Comparison of ENCODE assay signal across 8 cellular contexts in the genomic region with DNA sequence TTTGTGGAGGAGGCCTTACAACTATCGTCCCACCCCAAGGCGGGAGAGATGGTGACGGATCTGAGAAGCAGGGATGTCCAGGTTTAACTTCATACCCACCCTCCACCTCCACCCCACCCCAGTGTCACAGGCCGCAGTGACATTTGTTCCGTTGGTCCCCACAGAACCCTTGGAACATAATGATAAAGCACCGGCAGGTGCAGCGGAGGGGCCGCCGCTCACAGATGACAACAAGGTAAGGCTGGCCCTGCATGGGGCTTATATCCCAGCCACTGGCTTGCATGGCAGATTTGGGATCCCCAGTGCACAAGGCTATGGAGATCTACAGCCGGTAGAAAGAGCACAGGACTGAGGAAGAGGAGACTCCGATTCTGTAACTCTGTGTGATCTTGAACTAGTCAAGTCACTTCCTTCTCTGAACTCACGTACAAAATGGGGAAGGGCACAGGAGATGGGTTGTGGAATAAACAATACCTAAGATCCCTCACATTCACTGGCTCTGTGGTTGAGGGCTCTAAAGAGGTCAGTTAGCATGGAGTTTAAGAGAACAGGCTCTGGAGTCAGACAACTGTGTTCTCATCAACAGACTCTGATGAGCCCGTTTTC. TPM values are rescaled to one million over a fixed set of nuclear protein-coding genes. Genes with fewer than 3 reads are reported as not detected.
DNase-seq lines count a peak whose midpoint lies in the region; ATAC-seq and TF ChIP-seq lines count a peak whose summit lies in the region.

No MANE protein-coding gene starts in this region.

- H3K4me1 ChIP-seq in hepatocyte (ENCODE audit: insufficient read depth), result peaks cover 7% of the 10 kb centered on the region

- DNase-seq in AG04449 (ENCODE audit: low read depth, low spot score) (no peak), HFFc6 (no peak), hepatocyte (ENCODE audit: low spot score) (no peak), kidney glomerular epithelial cell (lab: John Stamatoyannopoulos, UW) (no peak)
- no peak for DNase-seq in activated T-cell treated with anti-CD3 and anti-CD28 coated beads, Interleukin-2, amount 50 U/mL, for 24 hours

- H3K9me3 ChIP-seq in hepatocyte (ENCODE audit: low read depth), result no peaks in the 10 kb centered on the region

- peak overlapping the region; percentile 81 for H3K27ac Mint-ChIP-seq in HFFc6
- peak overlapping the region; percentile 96 for H3K27ac Mint-ChIP-seq in activated T-cell treated with anti-CD3 and anti-CD28 coated beads, Interleukin-2, amount 50 U/mL, for 24 hours
- peak overlapping the region; percentile 79 for H3K27ac Mint-ChIP-seq in stimulated activated memory B cell treated with anti-CD40 and anti-IgM and Interleukin-4, amounts not matched to agents 10 μg/mL and 1 μg/mL and 100 μg/mL, for 72 hours

- H2AFZ ChIP-seq in hepatocyte, result peak overlapping the region; percentile 55

- no peaks in the 10 kb centered on the region for H3K27me3 ChIP-seq in hepatocyte

- peak overlapping the region; percentile 89 for H3K27ac ChIP-seq in hepatocyte

- H3K4me3 Mint-ChIP-seq in HFFc6, result peak overlapping the region; percentile 88
- H3K4me3 Mint-ChIP-seq in activated T-cell treated with anti-CD3 and anti-CD28 coated beads, Interleukin-2, amount 50 U/mL, for 24 hours, result peak overlapping the region; percentile 83
- peak overlapping the region; percentile 92 for H3K4me3 Mint-ChIP-seq in stimulated activated memory B cell treated with anti-CD40 and anti-IgM and Interleukin-4, amounts not matched to agents 10 μg/mL and 1 μg/mL and 100 μg/mL, for 72 hours

- no peaks in the 10 kb centered on the region for H4K20me1 ChIP-seq in hepatocyte (ENCODE audit: insufficient read depth, poor library complexity, severe bottlenecking)

- H3K79me2 ChIP-seq in hepatocyte, result peaks cover 14% of the 10 kb centered on the region

- H3K4me3 ChIP-seq in AG04449 (ENCODE audit: low read depth, low read length), result peak overlapping the region; percentile 86
- peak overlapping the region; percentile 78 for H3K4me3 ChIP-seq in hepatocyte

- POLR2A ChIA-PET in AG04449 (lab: Yijun Ruan, JAX), result interaction anchor here (1.3 kb wide), 1 partner anchor 9 kb away, joined by 4 read pairs; no protein-coding TSS in a partner anchor

- ATAC-seq in stimulated activated memory B cell treated with anti-CD40 and anti-IgM and Interleukin-4, amounts not matched to agents 10 μg/mL and 1 μg/mL and 100 μg/mL, for 72 hours, result peak; percentile 40
- ATAC-seq in GM19463 (IDR thresholded peaks at IDR 0.05; ENCODE audit: unreplicated experiment) (no peak), GM18870 (IDR thresholded peaks at IDR 0.05; ENCODE audit: unreplicated experiment) (no peak)

- H3K9me2 ChIP-seq in hepatocyte (replicated peaks; ENCODE audit: insufficient read depth), result no peaks in the 10 kb centered on the region

- no peaks in the 10 kb centered on the region for H3K36me3 ChIP-seq in hepatocyte (replicated peaks; ENCODE audit: insufficient read depth, low read depth)

- H3K4me2 ChIP-seq in hepatocyte, result peak overlapping the region; percentile 89

- H3K9me3 Mint-ChIP-seq in HFFc6, result no peaks in the 10 kb centered on the region
- no peaks in the 10 kb centered on the region for H3K9me3 Mint-ChIP-seq in activated T-cell treated with anti-CD3 and anti-CD28 coated beads, Interleukin-2, amount 50 U/mL, for 24 hours
- H3K9me3 Mint-ChIP-seq in stimulated activated memory B cell treated with anti-CD40 and anti-IgM and Interleukin-4, amounts not matched to agents 10 μg/mL and 1 μg/mL and 100 μg/mL, for 72 hours, result no peaks in the 10 kb centered on the region

- TF ChIP-seq CTCF in AG04449 (IDR thresholded peaks at IDR 0.05; ENCODE audit: insufficient read depth, low read length, missing control alignments), result no peak
- no peak for TF ChIP-seq CTCF in HFFc6 (IDR thresholded peaks at IDR 0.05)
- TF ChIP-seq CTCF in hepatocyte (IDR thresholded peaks at IDR 0.05; ENCODE audit: poor library complexity), result no peak

- CTCF ChIA-PET in AG04449 (lab: Yijun Ruan, JAX), result interaction anchor here (1.0 to 4.2 kb wide), 4 partner anchors 7 to 24 kb away, joined by 3 to 33 read pairs (median 4); no protein-coding TSS in a partner anchor

- H3K4me1 Mint-ChIP-seq in HFFc6 (ENCODE audit: low read depth), result peaks cover 13% of the 10 kb centered on the region
- peaks cover 23% of the 10 kb centered on the region for H3K4me1 Mint-ChIP-seq in activated T-cell treated with anti-CD3 and anti-CD28 coated beads, Interleukin-2, amount 50 U/mL, for 24 hours (ENCODE audit: low read depth)
- H3K4me1 Mint-ChIP-seq in stimulated activated memory B cell treated with anti-CD40 and anti-IgM and Interleukin-4, amounts not matched to agents 10 μg/mL and 1 μg/mL and 100 μg/mL, for 72 hours, result peaks cover 29% of the 10 kb centered on the region

- H3K36me3 Mint-ChIP-seq in HFFc6 (ENCODE audit: low read depth), result peaks cover 25% of the 10 kb centered on the region
- peaks cover 47% of the 10 kb centered on the region for H3K36me3 Mint-ChIP-seq in activated T-cell treated with anti-CD3 and anti-CD28 coated beads, Interleukin-2, amount 50 U/mL, for 24 hours (ENCODE audit: low read depth)
- peaks cover 30% of the 10 kb centered on the region for H3K36me3 Mint-ChIP-seq in stimulated activated memory B cell treated with anti-CD40 and anti-IgM and Interleukin-4, amounts not matched to agents 10 μg/mL and 1 μg/mL and 100 μg/mL, for 72 hours

- WGBS in hepatocyte (ENCODE audit: low lambda C conversion rate, missing lambda C conversion rate), result 69% methylated on average over 13 of the region's 13 CpGs

- peaks cover 1% of the 10 kb centered on the region for H3K27me3 Mint-ChIP-seq in HFFc6 (ENCODE audit: insufficient read depth)
- H3K27me3 Mint-ChIP-seq in activated T-cell treated with anti-CD3 and anti-CD28 coated beads, Interleukin-2, amount 50 U/mL, for 24 hours, result no peaks in the 10 kb centered on the region
- H3K27me3 Mint-ChIP-seq in stimulated activated memory B cell treated with anti-CD40 and anti-IgM and Interleukin-4, amounts not matched to agents 10 μg/mL and 1 μg/mL and 100 μg/mL, for 72 hours, result no peaks in the 10 kb centered on the region

RNA-seq across cellular contexts. Expression of a gene that starts 0.9 kb away (rescaled TPM):
- 10 to 100 TPM; 23.2 to 27.1 (median 25.8) TPM for total RNA-seq in HFFc6 (2021; fragmentation: NEBNext Ultra II Directional; extraction: Animal tissue kit (Norgen Biotek cat#: 25700))
- 18.8 and 25.2 TPM in 2 replicates for total RNA-seq in hepatocyte
- polyA plus RNA-seq in hepatocyte, result 60.3 and 65.1 TPM in 2 replicates

RNA-seq across cellular contexts. Expression of a gene that starts 0.9 kb away (rescaled TPM):
- total RNA-seq in HFFc6 (2021; fragmentation: NEBNext Ultra II Directional; extraction: Animal tissue kit (Norgen Biotek cat#: 25700)), result under 1 TPM in 1 of 6 experiments, not detected in 5; 0.43 TPM
- 0.72 and 2.6 TPM in 2 replicates for total RNA-seq in hepatocyte
- polyA plus RNA-seq in hepatocyte, result 9.9 and 16.8 TPM in 2 replicates

RNA-seq across cellular contexts. Expression of a gene that starts 19.8 kb away (rescaled TPM):
- total RNA-seq in HFFc6 (2021; fragmentation: NEBNext Ultra II Directional; extraction: Animal tissue kit (Norgen Biotek cat#: 25700)), result 100 to 1,000 TPM in 1 of 6 experiments, 10 to 100 TPM in 5; 42.6 to 101 (median 91.3) TPM
- 21.9 and 26.7 TPM in 2 replicates for total RNA-seq in hepatocyte
- 46.9 and 49.0 TPM in 2 replicates for polyA plus RNA-seq in hepatocyte

RNA-seq across cellular contexts. Expression of a gene that starts 34.5 kb away (rescaled TPM):
- total RNA-seq in HFFc6 (2021; fragmentation: NEBNext Ultra II Directional; extraction: Animal tissue kit (Norgen Biotek cat#: 25700)), result not detected
- 0.63 TPM in 1 of 2 replicates, not detected in the other for total RNA-seq in hepatocyte
- 0.51 and 1.8 TPM in 2 replicates for polyA plus RNA-seq in hepatocyte

RNA-seq across cellular contexts. Expression of a gene that starts 41.0 kb away (rescaled TPM):
- total RNA-seq in HFFc6 (2021; fragmentation: NEBNext Ultra II Directional; extraction: Animal tissue kit (Norgen Biotek cat#: 25700)), result 10 to 100 TPM; 21.9 to 25.1 (median 22.7) TPM
- total RNA-seq in hepatocyte, result 19.3 and 30.0 TPM in 2 replicates
- 32.1 and 32.5 TPM in 2 replicates for polyA plus RNA-seq in hepatocyte
